15 cellular contexts compared by ENCODE assay signal in genomic region chr17:50207318-50207717, GRCh38. TPM values are rescaled to one million over a fixed set of nuclear protein-coding genes. Genes with fewer than 3 reads are reported as not detected.
DNase-seq lines count a peak whose midpoint lies in the region; ATAC-seq and TF ChIP-seq lines count a peak whose summit lies in the region.
"Had no signal": no experiment of that assay in that cellular context is flagged by ENCODE, and none has a peak within 500 bp of the region (broad histone marks: within the 10 kb centered on the region; RNA-seq: fewer than 3 reads in every experiment).

No MANE protein-coding gene starts in this region.

- H3T11ph ChIP-seq in H9 (ENCODE audit: low read length): no peak overlapping the region

- no peak overlapping the region for H4K8ac ChIP-seq in H9 (replicated peaks; ENCODE audit: insufficient read length, low read depth, low read length)

- H2BK5ac ChIP-seq in H9 (ENCODE audit: insufficient read length, low read length): no peak overlapping the region

- H3K27me3 ChIP-seq in H9 (ENCODE audit: insufficient read depth, low read length): peaks cover 2% of the 10 kb centered on the region; the same call in 1 of the 2 replicates
- no peaks in the 10 kb centered on the region for H3K27me3 ChIP-seq in thoracic aorta (replicated peaks; ENCODE audit: insufficient read depth)

- no peak overlapping the region for H4K91ac ChIP-seq in H9 (ENCODE audit: insufficient read length, low read depth, low read length)

- H3K4me1 Mint-ChIP-seq in H9: peaks cover 67 to 88% of the 10 kb centered on the region in 2 experiments
- peaks cover 83% of the 10 kb centered on the region for H3K4me1 Mint-ChIP-seq in brain
- peaks cover 99% of the 10 kb centered on the region for H3K4me1 Mint-ChIP-seq in nephron

- H3K27ac ChIP-seq in H9 (ENCODE audit: insufficient read length, low read depth, low read length) (no peak overlapping the region), thoracic aorta (peak overlapping the region in 1 of 2 donors; percentile 98)

- H3K27me3 Mint-ChIP-seq in H9 (ENCODE audit: low read depth) (peaks cover 51% of the 10 kb centered on the region), brain (peaks cover 49% of the 10 kb centered on the region), nephron (ENCODE audit: low read depth) (peaks cover 24% of the 10 kb centered on the region)

- DNase-seq in H9 (no peak), thoracic aorta (ENCODE audit: low spot score) (no peak), RKO (ENCODE audit: low spot score) (no peak)
- DNase-seq in stimulated activated CD4-positive, alpha-beta T cell treated with anti-CD3 and anti-CD28 coated beads, Interleukin-1b, Interleukin-23, amount 100 ng/mL, for 48 hours: no peak
- DNase-seq: CD4-positive, CD25-positive, alpha-beta regulatory T cell; naive thymus-derived CD4-positive, alpha-beta T cell; NCI-H1048; SHP77 had no signal

- H3K79me1 ChIP-seq in H9 (ENCODE audit: insufficient read depth, low read depth, low read length, poor library complexity, severe bottlenecking): no peaks in the 10 kb centered on the region

- H2BK15ac ChIP-seq in H9 (ENCODE audit: low read depth, low read length): no peak overlapping the region

- H3K14ac ChIP-seq in H9 (ENCODE audit: insufficient read depth, low read length): no peak overlapping the region

- H3K9me3 ChIP-seq in H9 (ENCODE audit: control insufficient read depth, low read depth, low read length) (no peaks in the 10 kb centered on the region), thoracic aorta (no peaks in the 10 kb centered on the region)

- H3K27ac Mint-ChIP-seq in H9 (peak overlapping the region in 2 of 3 experiments; percentile 46 to 76; a peak in 3 of 7 replicates), brain (peak overlapping the region in 3 of 5 experiments; percentile 86 to 98 (median 94)), nephron (peak overlapping the region; percentile 98 to 100 (median 99))
- H3K27ac Mint-ChIP-seq: activated T-cell treated with anti-CD3 and anti-CD28 coated beads, Interleukin-2, amount 50 U/mL, for 24 hours; CD4-positive, CD25-positive, alpha-beta regulatory T cell; naive thymus-derived CD4-positive, alpha-beta T cell; stimulated activated naive CD8-positive, alpha-beta T cell treated with anti-CD3 and anti-CD28 coated beads, Interleukin-15, Interleukin-2, amounts not matched to agents 100 ng/mL and 50 ng/mL, for 24 hours had no signal

- H3K23me2 ChIP-seq in H9 (ENCODE audit: insufficient read length, low read depth, low read length, poor library complexity, severe bottlenecking): peaks cover 3% of the 10 kb centered on the region

- no peak overlapping the region for H3K23ac ChIP-seq in H9 (ENCODE audit: insufficient read length, low read depth, low read length)

- H2AFZ ChIP-seq in H9 (ENCODE audit: low read length): no peak overlapping the region

- H3K4ac ChIP-seq in H9 (ENCODE audit: low read depth, low read length): no peak overlapping the region

- H3K9me3 Mint-ChIP-seq in H9 (no peaks in the 10 kb centered on the region; a peak in 2 of 5 replicates), brain (no peaks in the 10 kb centered on the region), nephron (no peaks in the 10 kb centered on the region)
- H3K9me3 Mint-ChIP-seq: activated T-cell treated with anti-CD3 and anti-CD28 coated beads, Interleukin-2, amount 50 U/mL, for 24 hours; CD4-positive, CD25-positive, alpha-beta regulatory T cell; stimulated activated naive CD8-positive, alpha-beta T cell treated with anti-CD3 and anti-CD28 coated beads, Interleukin-15, Interleukin-2, amounts not matched to agents 100 ng/mL and 50 ng/mL, for 24 hours had no signal

- H3K18ac ChIP-seq in H9 (ENCODE audit: insufficient read length, low read depth, low read length): no peak overlapping the region

- TF ChIP-seq CTCF in H9 (conservative IDR thresholded peaks at IDR 0.05): no peak
- no peak for TF ChIP-seq CTCF in brain (conservative IDR thresholded peaks at IDR 0.05)
- no peak for TF ChIP-seq CTCF in nephron (IDR thresholded peaks at IDR 0.05; ENCODE audit: unreplicated experiment in 3 of 3)
- TF ChIP-seq CTCF in thoracic aorta (IDR thresholded peaks at IDR 0.05): no peak

- no peaks in the 10 kb centered on the region for H3K36me3 ChIP-seq in thoracic aorta

- no peak overlapping the region for H3K4me2 ChIP-seq in H9 (ENCODE audit: insufficient read depth, insufficient read length, low read length)

- WGBS in H9 (ENCODE audit: extremely low coverage, insufficient read length, low lambda C conversion rate): no CpG with 5 or more reads among the region's 5 CpGs

- H3K4me1 ChIP-seq in H9 (ENCODE audit: insufficient read depth, low read length): peaks cover 21% of the 10 kb centered on the region
- H3K4me1 ChIP-seq in thoracic aorta (ENCODE audit: control insufficient read depth in 1 of 2, low read depth in 2 of 2): peaks cover 38 to 97% of the 10 kb centered on the region in 2 donors

- H3K36me3 Mint-ChIP-seq in H9 (ENCODE audit: insufficient read depth in 1 of 3, low read depth in 3 of 3) (no peaks in the 10 kb centered on the region; a peak in 1 of 7 replicates), brain (no peaks in the 10 kb centered on the region), nephron (ENCODE audit: low read depth) (no peaks in the 10 kb centered on the region)
- H3K36me3 Mint-ChIP-seq: CD4-positive, CD25-positive, alpha-beta regulatory T cell had no signal

- ATAC-seq in thoracic aorta (ENCODE audit: insufficient number of reproducible peaks, low FRiP score, low read depth) (no peak), GM18870 (IDR thresholded peaks at IDR 0.05; ENCODE audit: unreplicated experiment) (no peak)
- ATAC-seq: left cardiac atrium; naive thymus-derived CD4-positive, alpha-beta T cell; sciatic nerve had no signal

- no peak overlapping the region for H2BK20ac ChIP-seq in H9 (ENCODE audit: low read depth, low read length, poor library complexity, severe bottlenecking)

- no peak overlapping the region for H2AK5ac ChIP-seq in H9 (ENCODE audit: insufficient read length, low read length)

- H3K4me3 ChIP-seq in thoracic aorta: peak overlapping the region; percentile 55

- H3K56ac ChIP-seq in H9 (ENCODE audit: insufficient read length, low read depth, low read length): no peak overlapping the region

- H4K5ac ChIP-seq in H9 (ENCODE audit: insufficient read length, low read depth, low read length): no peak overlapping the region

- no peak overlapping the region for H2BK120ac ChIP-seq in H9 (ENCODE audit: low read depth, low read length, poor library complexity, severe bottlenecking)

- H2BK12ac ChIP-seq in H9 (ENCODE audit: insufficient read length, low read depth, low read length): no peak overlapping the region

- H4K20me1 ChIP-seq in H9 (ENCODE audit: control insufficient read depth, insufficient read depth, insufficient read length): no peaks in the 10 kb centered on the region

- H3K9ac ChIP-seq in H9 (ENCODE audit: extremely low read depth, insufficient read length, low read length): no peak overlapping the region

- H3K4me3 Mint-ChIP-seq in H9 (0 out of 5 replicates have a peak overlapping the region, but pooled peaks of 1 of the 2 experiments have one; percentile 11), brain (peak overlapping the region in 3 of 5 experiments; percentile 19 to 69 (median 50)), nephron (peak overlapping the region; percentile 6 to 31 (median 26))
- H3K4me3 Mint-ChIP-seq: activated T-cell treated with anti-CD3 and anti-CD28 coated beads, Interleukin-2, amount 50 U/mL, for 24 hours; stimulated activated naive CD8-positive, alpha-beta T cell treated with anti-CD3 and anti-CD28 coated beads, Interleukin-15, Interleukin-2, amounts not matched to agents 100 ng/mL and 50 ng/mL, for 24 hours had no signal

- no peaks in the 10 kb centered on the region for H3K79me2 ChIP-seq in H9 (ENCODE audit: insufficient read depth, low read length)

RNA-seq across cellular contexts. Expression of gene COL1A1, which starts 5.9 kb away (rescaled TPM):
- 104 and 112 TPM in 2 replicates for total RNA-seq in H9 (2021)
- polyA plus RNA-seq in brain (ENCODE audit: insufficient read depth, low read depth, low replicate concordance): 11.2 TPM
- 100 to 1,000 TPM; 261 to 270 TPM for total RNA-seq in thoracic aorta
- polyA plus RNA-seq: CD4-positive, CD25-positive, alpha-beta regulatory T cell; naive thymus-derived CD4-positive, alpha-beta T cell had no signal

RNA-seq across cellular contexts. Expression of gene SGCA, which starts 41.5 kb away (rescaled TPM):
- total RNA-seq in H9 (2021) (0.24 TPM in 1 of 2 replicates, not detected in the other), thoracic aorta (100 to 1,000 TPM in 1 of 2 donors, 10 to 100 TPM in 1; 95.5 to 158 TPM)
- 1.6 TPM for polyA plus RNA-seq in brain (ENCODE audit: insufficient read depth, low read depth, low replicate concordance)
- total RNA-seq: CD4-positive, CD25-positive, alpha-beta regulatory T cell had no signal
- polyA plus RNA-seq: CD4-positive, CD25-positive, alpha-beta regulatory T cell; naive thymus-derived CD4-positive, alpha-beta T cell had no signal

RNA-seq across cellular contexts. Expression of gene PPP1R9B, which starts 56.8 kb away (rescaled TPM):
- total RNA-seq in H9 (2021): 23.0 and 25.8 TPM in 2 replicates
- 53.1 TPM for polyA plus RNA-seq in brain (ENCODE audit: insufficient read depth, low read depth, low replicate concordance)
- 10 to 100 TPM; 53.3 to 67.1 TPM for total RNA-seq in thoracic aorta

Comparison
In these comparisons a context has a peak if more than half of its experiments do, and no peak if none do; other contexts are left out.
1. RNA of gene SGCA, which starts 41.5 kb away (total RNA-seq): 95.5 to 158 TPM in thoracic aorta; 0.24 TPM in H9; every median in the first group is over 10 times any median in the second.
2. Peak in every context shown above with its lines, with median percentiles within 50 percentile points of each other: H3K27ac Mint-ChIP-seq.